In genomic region chr15:52199271-52199670, GRCh38 we compare ENCODE assay signal across 24 cellular contexts.
"Had no signal": no experiment of that assay in that cellular context is flagged by ENCODE, and none has a peak within 500 bp of the region (broad histone marks: within the 10 kb centered on the region; RNA-seq: fewer than 3 reads in every experiment).

No MANE protein-coding gene starts in this region.

- DNase-seq: IMR-90, Karpas-422, KG1, MV-4-11, NCI-H1048, NCI-H1105, NCI-H1417, NCI-H1436 treated with DMSO at 0.1 percent for 48 hours, NCI-H1694, NCI-H187 treated with DMSO at 0.1 percent for 48 hours, NCI-H2029 treated with DMSO at 0.1 percent for 48 hours, NCI-H2107, NCI-H345, NCI-H446 treated with DMSO at 0.1 percent for 48 hours, NCI-H510A treated with DMSO at 0.1 percent for 48 hours, NCI-H526, NCI-H82, Right ventricle myocardium superior, RPMI8226, SIG-M5, SK-N-SH, SW 1271, T-cell had no signal

- H3K4me3 ChIP-seq: SJSA1 had no signal
